ENCODE assay signal across 1 cellular context in the genomic region with DNA sequence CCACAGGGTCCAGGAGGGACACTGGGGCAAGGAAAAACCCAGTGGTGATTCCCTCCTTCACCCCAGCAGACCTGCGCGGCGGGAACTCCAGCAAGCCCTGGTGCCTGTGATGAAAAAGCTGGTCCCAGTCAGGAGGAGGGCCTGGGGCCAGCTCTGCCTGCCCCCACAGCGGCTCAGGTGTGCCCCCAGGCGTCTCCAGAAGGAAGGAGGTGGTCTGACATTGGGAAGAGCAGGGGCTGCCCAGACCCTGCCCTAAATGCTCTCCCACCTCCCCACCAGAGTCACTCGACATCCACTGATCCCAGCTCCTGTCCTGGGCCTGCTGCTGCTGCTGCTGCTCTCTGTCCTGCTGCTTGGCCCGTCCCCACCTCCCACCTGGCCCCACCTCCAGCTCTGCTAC.
TF ChIP-seq lines count a peak whose summit lies in the region.

No MANE protein-coding gene starts in this region.

TF ChIP-seq in GM23338, 12 proteins besides CTCF, POLR2A, EP300 and RAD21:
- TF ChIP-seq STAT1 (IDR thresholded peaks at IDR 0.05; ENCODE audit: unreplicated experiment) (no peak), REST (IDR thresholded peaks at IDR 0.05; ENCODE audit: unreplicated experiment) (no peak), ZNF114 (CRISPR knock-in tag; IDR thresholded peaks at IDR 0.05) (no peak), POLR2AphosphoS5 (IDR thresholded peaks at IDR 0.05; ENCODE audit: low read depth) (no peak), CREB1 (CRISPR knock-in tag; IDR thresholded peaks at IDR 0.05; ENCODE audit: low read depth) (no peak), NANOG (IDR thresholded peaks at IDR 0.05; ENCODE audit: borderline replicate concordance) (no peak), EZH2 (IDR thresholded peaks at IDR 0.05; ENCODE audit: low read depth, unreplicated experiment) (no peak), JUNB (IDR thresholded peaks at IDR 0.05; ENCODE audit: unreplicated experiment) (no peak), EZH2phosphoT487 (IDR thresholded peaks at IDR 0.05; ENCODE audit: unreplicated experiment) (no peak)
